Comparison of ENCODE assay signal across 10 cellular contexts in genomic region chr2:222433381-222434173, GRCh38. TPM values are rescaled to one million over a fixed set of nuclear protein-coding genes. Genes with fewer than 3 reads are reported as not detected.
DNase-seq lines count a peak whose midpoint lies in the region; ATAC-seq and TF ChIP-seq lines count a peak whose summit lies in the region.
"Had no signal": no experiment of that assay in that cellular context is flagged by ENCODE, and none has a peak within 500 bp of the region (broad histone marks: within the 10 kb centered on the region; RNA-seq: fewer than 3 reads in every experiment).

No MANE protein-coding gene starts in this region.

- intact Hi-C loops in heart left ventricle (cut with DNase I): no loop called here

- TF ChIP-seq POLR2A in heart left ventricle (IDR thresholded peaks at IDR 0.05): no peak
- no peak for TF ChIP-seq POLR2A in upper lobe of left lung (IDR thresholded peaks at IDR 0.05)

- H3K27ac ChIP-seq in heart left ventricle (no peak overlapping the region), upper lobe of left lung (peak overlapping the region in 1 of 4 donors; percentile 24)
- H3K27ac ChIP-seq: KMS-11 had no signal

- H3K27me3 Mint-ChIP-seq in WTC11 (ENCODE audit: low read depth) (peaks cover 100% of the 10 kb centered on the region), type B pancreatic cell (peaks cover 17% of the 10 kb centered on the region), chondrocyte (ENCODE audit: low read depth) (peaks cover 12% of the 10 kb centered on the region)

- CTCF ChIA-PET in WTC11 (lab: Charles Lee): interaction anchor here (0.7 to 1.2 kb wide), 5 partner anchors 8 to 470 kb away, joined by 3 to 6 read pairs (median 3); no protein-coding TSS in a partner anchor

- peaks cover 16% of the 10 kb centered on the region for H3K4me1 Mint-ChIP-seq in WTC11
- peaks cover 19% of the 10 kb centered on the region for H3K4me1 Mint-ChIP-seq in type B pancreatic cell (ENCODE audit: unreplicated experiment)
- H3K4me1 Mint-ChIP-seq in chondrocyte (ENCODE audit: low read depth): no peaks in the 10 kb centered on the region

- H3K27me3 ChIP-seq in heart left ventricle: no peaks in the 10 kb centered on the region
- H3K27me3 ChIP-seq in upper lobe of left lung: no peaks in the 10 kb centered on the region

- H3K9me3 Mint-ChIP-seq in WTC11 (peaks cover 6% of the 10 kb centered on the region), type B pancreatic cell (peaks cover 5% of the 10 kb centered on the region), chondrocyte (ENCODE audit: low read depth) (peaks cover 7% of the 10 kb centered on the region)

- no peaks in the 10 kb centered on the region for H3K36me3 ChIP-seq in heart left ventricle
- H3K36me3 ChIP-seq in upper lobe of left lung: no peaks in the 10 kb centered on the region

- TF ChIP-seq CTCF in WTC11 (IDR thresholded peaks at IDR 0.05) (no peak), type B pancreatic cell (conservative IDR thresholded peaks at IDR 0.05) (no peak), chondrocyte (IDR thresholded peaks at IDR 0.05) (no peak), heart left ventricle (IDR thresholded peaks at IDR 0.05) (no peak), upper lobe of left lung (IDR thresholded peaks at IDR 0.05) (no peak)

- POLR2A ChIA-PET in WTC11 (lab: Charles Lee): interaction anchor here (1.0 kb wide), 1 partner anchor 114 kb away, joined by 3 read pairs; no protein-coding TSS in a partner anchor

- no peak overlapping the region for H3K27ac Mint-ChIP-seq in WTC11
- H3K27ac Mint-ChIP-seq in type B pancreatic cell: peak overlapping the region; percentile 68
- no peak overlapping the region for H3K27ac Mint-ChIP-seq in chondrocyte (ENCODE audit: unreplicated experiment)

- H3K36me3 Mint-ChIP-seq in WTC11: no peaks in the 10 kb centered on the region
- peaks cover 5% of the 10 kb centered on the region for H3K36me3 Mint-ChIP-seq in type B pancreatic cell
- H3K36me3 Mint-ChIP-seq in chondrocyte (ENCODE audit: low read depth): no peaks in the 10 kb centered on the region

- peak; percentile 74 for ATAC-seq in HG03139 (IDR thresholded peaks at IDR 0.05; ENCODE audit: unreplicated experiment)
- peak; percentile 98 for ATAC-seq in WTC11
- no peak for ATAC-seq in heart left ventricle
- no peak for ATAC-seq in upper lobe of left lung (ENCODE audit: low FRiP score in 2 of 2)

- DNase-seq in NOMO-1 treated with DMSO at 0.1 percent for 48 hours (lab: John Stamatoyannopoulos, UW; ENCODE audit: unreplicated experiment) (peak; percentile 26), NOMO-1 treated with dmso at 0.1 percent for 144 hours (lab: John Stamatoyannopoulos, UW; ENCODE audit: unreplicated experiment) (no peak), WTC11 (ENCODE audit: low spot score) (peak; percentile 73), type B pancreatic cell (ENCODE audit: extremely low spot score, unreplicated experiment) (no peak), chondrocyte (ENCODE audit: low spot score) (no peak), heart left ventricle (no peak), upper lobe of left lung (no peak)

- H3K4me3 ChIP-seq in heart left ventricle (no peak overlapping the region), upper lobe of left lung (no peak overlapping the region)

- H3K4me1 ChIP-seq in heart left ventricle (no peaks in the 10 kb centered on the region), upper lobe of left lung (no peaks in the 10 kb centered on the region)

- 70 to 76% (median 73%) methylated on average over 8 of the region's 8 CpGs for WGBS in heart left ventricle, 4 donors
- 48 to 61% methylated on average over 8 of the region's 8 CpGs for WGBS in upper lobe of left lung, 2 donors

- H3K4me3 Mint-ChIP-seq in WTC11 (no peak overlapping the region), type B pancreatic cell (peak overlapping the region; percentile 47), chondrocyte (ENCODE audit: unreplicated experiment) (no peak overlapping the region)

- no peak for TF ChIP-seq EP300 in upper lobe of left lung (IDR thresholded peaks at IDR 0.05)

- H3K9me3 ChIP-seq in heart left ventricle: no peaks in the 10 kb centered on the region
- no peaks in the 10 kb centered on the region for H3K9me3 ChIP-seq in upper lobe of left lung

TF ChIP-seq in WTC11, 78 proteins besides CTCF, POLR2A, EP300 and RAD21 (continues in another document):
- no peak for TF ChIP-seq OVOL2 (CRISPR knock-in tag; IDR thresholded peaks at IDR 0.05; ENCODE audit: borderline replicate concordance)
- TF ChIP-seq TCF7 (CRISPR knock-in tag; IDR thresholded peaks at IDR 0.05; ENCODE audit: low read depth): no peak
- TF ChIP-seq ELF4 (CRISPR knock-in tag; IDR thresholded peaks at IDR 0.05; ENCODE audit: low read depth): no peak
- no peak for TF ChIP-seq ATF1 (CRISPR knock-in tag; IDR thresholded peaks at IDR 0.05)
- TF ChIP-seq CDX4 (CRISPR knock-in tag; IDR thresholded peaks at IDR 0.05; ENCODE audit: borderline replicate concordance): no peak
- TF ChIP-seq CREB1 (CRISPR knock-in tag; IDR thresholded peaks at IDR 0.05): no peak
- no peak for TF ChIP-seq NR3C1 (CRISPR knock-in tag; conservative IDR thresholded peaks at IDR 0.05; ENCODE audit: low read depth)
- TF ChIP-seq FOXP4 (CRISPR knock-in tag; IDR thresholded peaks at IDR 0.05): no peak
- no peak for TF ChIP-seq ZSCAN18 (CRISPR knock-in tag; IDR thresholded peaks at IDR 0.05)
- TF ChIP-seq STAT6 (CRISPR knock-in tag; conservative IDR thresholded peaks at IDR 0.05; ENCODE audit: low read depth): no peak
- no peak for TF ChIP-seq GTF2I (CRISPR knock-in tag; conservative IDR thresholded peaks at IDR 0.05)
- no peak for TF ChIP-seq ZNF121 (CRISPR knock-in tag; IDR thresholded peaks at IDR 0.05)

RNA-seq across cellular contexts. Expression of gene SGPP2, which starts 9.2 kb away (rescaled TPM):
- total RNA-seq in WTC11 (2021): 0.07 to 0.11 TPM (median 0.07 TPM) in 3 replicates
- 7.0 and 22.4 TPM in 2 replicates for total RNA-seq in type B pancreatic cell (ENCODE audit: low replicate concordance)
- total RNA-seq in chondrocyte: not detected in 3 replicates
- 10 to 100 TPM in 7 of 9 donors, 1 to 10 TPM in 2; 4.7 to 25.8 (median 12.4) TPM for total RNA-seq in heart left ventricle
- polyA plus RNA-seq in heart left ventricle: 10 to 100 TPM in 1 of 2 donors, 1 to 10 TPM in 1; 1.6 to 13.6 TPM
- 10 to 100 TPM in 5 of 6 donors, 1 to 10 TPM in 1; 5.2 to 85.9 (median 21.8) TPM for total RNA-seq in upper lobe of left lung
- polyA plus RNA-seq: AG04450 had no signal

Comparison
In these comparisons a context has a peak if more than half of its experiments do, and no peak if none do; other contexts are left out.
1. DNase-seq: peak in NOMO-1 treated with DMSO at 0.1 percent for 48 hours (single experiment) and WTC11 (single experiment); none in NOMO-1 treated with dmso at 0.1 percent for 144 hours (single experiment), type B pancreatic cell (single experiment), chondrocyte (single experiment), heart left ventricle (0 of 5) and upper lobe of left lung (0 of 2).
2. ATAC-seq: peak in HG03139 (single experiment) and WTC11 (single experiment); none in heart left ventricle (0 of 4) and upper lobe of left lung (0 of 2).